In the genomic region with DNA sequence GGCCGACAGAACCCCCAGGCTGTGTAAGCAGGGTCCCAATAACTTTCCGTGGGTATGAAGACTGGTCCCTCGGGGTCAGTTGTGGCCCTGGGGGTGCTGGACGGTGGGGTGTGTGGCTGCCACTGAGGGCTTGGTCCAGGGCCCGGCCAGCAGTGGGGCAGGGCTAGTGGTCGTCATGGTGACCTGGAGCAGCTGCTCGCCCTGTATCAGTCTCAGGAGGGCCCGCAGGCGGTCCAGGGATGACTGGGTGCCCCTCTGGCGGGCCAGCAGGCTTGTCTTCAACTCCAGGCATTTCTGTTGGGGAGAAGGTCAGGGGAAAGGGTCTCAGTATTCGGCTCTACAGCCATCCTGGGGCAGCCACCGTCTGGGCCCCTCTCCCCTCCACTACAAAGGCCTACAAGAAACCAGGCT, we compare ENCODE assay signal across 18 cellular contexts.
"Had no signal": no experiment of that assay in that cellular context is flagged by ENCODE, and none has a peak within 500 bp of the region (broad histone marks: within the 10 kb centered on the region; RNA-seq: fewer than 3 reads in every experiment).

No MANE protein-coding gene starts in this region.

- H3K4me3 ChIP-seq: dorsolateral prefrontal cortex, left lung, neural progenitor cell, tibial nerve had no signal

- ATAC-seq: activated CD4-positive, alpha-beta T cell treated with anti-CD3 and anti-CD28 coated beads for 36 hours; activated T-cell treated with anti-CD3 and anti-CD28 coated beads, Interleukin-2, amount 50 U/mL, for 72 hours; left lung; naive thymus-derived CD8-positive, alpha-beta T cell; stimulated activated effector memory CD8-positive, alpha-beta T cell treated with anti-CD3 and anti-CD28 coated beads, Interleukin-12 subunit alpha, Interleukin-12 subunit beta, amount 100 ng/mL, for 72 hours; stimulated activated naive CD8-positive, alpha-beta T cell treated with anti-CD3 and anti-CD28 coated beads, Interleukin-15, amount 100 ng/mL, for 72 hours had no signal

- H3K9ac ChIP-seq: neural progenitor cell had no signal

- H3K27me3 Mint-ChIP-seq: activated CD4-positive, alpha-beta T cell treated with anti-CD3 and anti-CD28 coated beads for 36 hours; stimulated activated naive CD8-positive, alpha-beta T cell treated with anti-CD3 and anti-CD28 coated beads, Interleukin-15, amount 100 ng/mL, for 72 hours had no signal

- H3K27me3 ChIP-seq: dorsolateral prefrontal cortex, left lung, neural progenitor cell, tibial nerve had no signal

- H3K4me3 Mint-ChIP-seq: activated CD4-positive, alpha-beta T cell treated with anti-CD3 and anti-CD28 coated beads for 36 hours; activated T-cell treated with anti-CD3 and anti-CD28 coated beads, Interleukin-2, amount 50 U/mL, for 72 hours; brain; mesothelial cell of epicardium; naive thymus-derived CD8-positive, alpha-beta T cell; neural progenitor cell; stimulated activated effector memory CD8-positive, alpha-beta T cell treated with anti-CD3 and anti-CD28 coated beads, Interleukin-12 subunit alpha, Interleukin-12 subunit beta, amount 100 ng/mL, for 72 hours; stimulated activated naive CD8-positive, alpha-beta T cell treated with anti-CD3 and anti-CD28 coated beads, Interleukin-15, amount 100 ng/mL, for 72 hours had no signal

- DNase-seq: activated CD4-positive, alpha-beta T cell treated with anti-CD3 and anti-CD28 coated beads for 36 hours; activated CD4-positive, alpha-beta T cell treated with anti-CD3 and anti-CD28 coated beads, Interleukin-2, amount 50 U/mL, for 48 hours; activated gamma-delta T cell; activated naive CD4-positive, alpha-beta T cell treated with anti-CD3 and anti-CD28 coated beads, Interleukin-2, amount 50 U/mL, for 16 hours; activated T-cell treated with anti-CD3 and anti-CD28 coated beads, Interleukin-2, amount 50 U/mL, for 72 hours; caudate nucleus; retina; stimulated activated CD4-positive, alpha-beta T cell treated with anti-CD3 and anti-CD28 coated beads, Interleukin-12 subunit alpha, Interleukin-12 subunit beta, amount 100 ng/mL, for 4 hours; stimulated activated naive CD8-positive, alpha-beta T cell treated with anti-CD3 and anti-CD28 coated beads, Interleukin-15, amount 100 ng/mL, for 72 hours; T-helper 9 cell had no signal

- H3K4me1 Mint-ChIP-seq: activated CD4-positive, alpha-beta T cell treated with anti-CD3 and anti-CD28 coated beads for 36 hours; brain; mesothelial cell of epicardium; naive thymus-derived CD8-positive, alpha-beta T cell; neural progenitor cell; stimulated activated effector memory CD8-positive, alpha-beta T cell treated with anti-CD3 and anti-CD28 coated beads, Interleukin-12 subunit alpha, Interleukin-12 subunit beta, amount 100 ng/mL, for 72 hours; stimulated activated naive CD8-positive, alpha-beta T cell treated with anti-CD3 and anti-CD28 coated beads, Interleukin-15, amount 100 ng/mL, for 72 hours had no signal

- H3K9me3 Mint-ChIP-seq: activated T-cell treated with anti-CD3 and anti-CD28 coated beads, Interleukin-2, amount 50 U/mL, for 72 hours; mesothelial cell of epicardium; naive thymus-derived CD8-positive, alpha-beta T cell; stimulated activated effector memory CD8-positive, alpha-beta T cell treated with anti-CD3 and anti-CD28 coated beads, Interleukin-12 subunit alpha, Interleukin-12 subunit beta, amount 100 ng/mL, for 72 hours; stimulated activated naive CD8-positive, alpha-beta T cell treated with anti-CD3 and anti-CD28 coated beads, Interleukin-15, amount 100 ng/mL, for 72 hours had no signal

- H3K36me3 Mint-ChIP-seq: naive thymus-derived CD8-positive, alpha-beta T cell; stimulated activated effector memory CD8-positive, alpha-beta T cell treated with anti-CD3 and anti-CD28 coated beads, Interleukin-12 subunit alpha, Interleukin-12 subunit beta, amount 100 ng/mL, for 72 hours had no signal

- H3K36me3 ChIP-seq: left lung, neural progenitor cell had no signal

- H3K27ac ChIP-seq: dorsolateral prefrontal cortex, left lung, neural progenitor cell, tibial nerve had no signal

- H3K27ac Mint-ChIP-seq: activated CD4-positive, alpha-beta T cell treated with anti-CD3 and anti-CD28 coated beads for 36 hours; activated T-cell treated with anti-CD3 and anti-CD28 coated beads, Interleukin-2, amount 50 U/mL, for 72 hours; brain; mesothelial cell of epicardium; naive thymus-derived CD8-positive, alpha-beta T cell; neural progenitor cell; stimulated activated effector memory CD8-positive, alpha-beta T cell treated with anti-CD3 and anti-CD28 coated beads, Interleukin-12 subunit alpha, Interleukin-12 subunit beta, amount 100 ng/mL, for 72 hours; stimulated activated naive CD8-positive, alpha-beta T cell treated with anti-CD3 and anti-CD28 coated beads, Interleukin-15, amount 100 ng/mL, for 72 hours had no signal

- H3K4me1 ChIP-seq: left lung, neural progenitor cell, tibial nerve had no signal
